24 cellular contexts compared by ENCODE assay signal in the genomic region with DNA sequence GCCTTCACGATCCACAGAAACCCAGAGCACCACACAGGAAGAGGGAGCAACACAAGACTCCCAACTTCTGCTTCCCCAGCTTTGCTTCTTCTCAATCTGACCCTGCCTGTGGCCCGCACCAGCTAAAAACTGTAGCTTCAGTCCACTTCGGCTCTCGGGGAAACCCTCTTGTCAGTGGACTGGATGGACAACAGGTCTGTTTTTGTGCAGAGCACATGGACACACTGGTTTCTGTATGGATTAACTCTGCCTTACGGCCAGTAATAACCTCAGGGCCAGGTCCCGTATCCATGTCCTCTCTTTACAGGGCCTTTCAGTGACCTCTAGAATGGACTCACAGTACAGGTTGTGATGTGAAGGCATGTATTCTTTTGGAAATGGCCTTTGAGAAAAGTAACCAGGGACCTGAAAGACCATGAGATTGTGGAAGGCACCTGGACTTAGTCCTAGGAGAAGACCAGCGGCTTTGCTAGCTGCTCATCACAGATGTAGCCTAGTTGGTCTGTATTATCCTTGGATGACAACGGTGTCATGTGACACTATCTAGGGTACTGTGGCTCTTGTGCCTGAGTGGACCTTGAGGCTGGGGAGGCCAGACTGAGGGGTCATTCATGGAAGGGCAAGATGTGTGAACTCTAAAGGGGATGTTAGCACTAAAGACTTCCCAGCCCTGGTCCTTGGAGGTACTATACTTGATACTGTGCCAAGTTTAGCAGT. TPM values are rescaled to one million over a fixed set of nuclear protein-coding genes. Genes with fewer than 3 reads are reported as not detected.
DNase-seq lines count a peak whose midpoint lies in the region; ATAC-seq, FAIRE-seq and TF ChIP-seq lines count a peak whose summit lies in the region.
"Had no signal": no experiment of that assay in that cellular context is flagged by ENCODE, and none has a peak within 500 bp of the region (broad histone marks: within the 10 kb centered on the region; RNA-seq: fewer than 3 reads in every experiment).

No MANE protein-coding gene starts in this region.

- peak overlapping the region; percentile 51 for H3K27ac Mint-ChIP-seq in activated naive CD8-positive, alpha-beta T cell treated with anti-CD3 and anti-CD28 coated beads, Interleukin-2, amount 50 U/mL, for 24 hours
- H3K27ac Mint-ChIP-seq in stimulated activated naive CD8-positive, alpha-beta T cell treated with anti-CD3 and anti-CD28 coated beads, Interleukin-15, Interleukin-2, amounts not matched to agents 100 ng/mL and 50 ng/mL, for 24 hours: peak overlapping the region; percentile 43
- H3K27ac Mint-ChIP-seq: activated T-cell treated with anti-CD3 and anti-CD28 coated beads, Interleukin-2, amount 50 U/mL, for 72 hours had no signal

- H3K4me1 Mint-ChIP-seq in activated naive CD8-positive, alpha-beta T cell treated with anti-CD3 and anti-CD28 coated beads, Interleukin-2, amount 50 U/mL, for 24 hours: peaks cover 5% of the 10 kb centered on the region
- H3K4me1 Mint-ChIP-seq in stimulated activated naive CD8-positive, alpha-beta T cell treated with anti-CD3 and anti-CD28 coated beads, Interleukin-15, Interleukin-2, amounts not matched to agents 100 ng/mL and 50 ng/mL, for 24 hours (ENCODE audit: low read depth): peaks cover 4% of the 10 kb centered on the region

- peak overlapping the region; percentile 6 for H3K27ac ChIP-seq in cardiac muscle cell
- H3K27ac ChIP-seq: C4-2B, thoracic aorta, vagina had no signal

- H3K36me3 Mint-ChIP-seq in activated naive CD8-positive, alpha-beta T cell treated with anti-CD3 and anti-CD28 coated beads, Interleukin-2, amount 50 U/mL, for 24 hours (ENCODE audit: low read depth): peaks cover 61% of the 10 kb centered on the region
- H3K36me3 Mint-ChIP-seq in stimulated activated naive CD8-positive, alpha-beta T cell treated with anti-CD3 and anti-CD28 coated beads, Interleukin-15, Interleukin-2, amounts not matched to agents 100 ng/mL and 50 ng/mL, for 24 hours (ENCODE audit: low read depth): peaks cover 58% of the 10 kb centered on the region

- no peaks in the 10 kb centered on the region for H3K9me3 ChIP-seq in cardiac muscle cell (ENCODE audit: low read depth)
- H3K9me3 ChIP-seq: MG63, thoracic aorta, vagina had no signal

- FAIRE-seq in GM12891 (lab: Jason Lieb, UNC): no peak

- intact Hi-C loops in left cardiac atrium (cut with DNase I): no loop called here

- no peak overlapping the region for H3K4me3 Mint-ChIP-seq in activated naive CD8-positive, alpha-beta T cell treated with anti-CD3 and anti-CD28 coated beads, Interleukin-2, amount 50 U/mL, for 24 hours
- H3K4me3 Mint-ChIP-seq in stimulated activated naive CD8-positive, alpha-beta T cell treated with anti-CD3 and anti-CD28 coated beads, Interleukin-15, Interleukin-2, amounts not matched to agents 100 ng/mL and 50 ng/mL, for 24 hours: no peak overlapping the region
- H3K4me3 Mint-ChIP-seq: activated T-cell treated with anti-CD3 and anti-CD28 coated beads, Interleukin-2, amount 50 U/mL, for 72 hours had no signal

- no peak for TF ChIP-seq CTCF in cardiac muscle cell (IDR thresholded peaks at IDR 0.05; ENCODE audit: low read depth, low read length)

- no peaks in the 10 kb centered on the region for H3K27me3 ChIP-seq in cardiac muscle cell
- H3K27me3 ChIP-seq: MG63, vagina had no signal

- DNase-seq in cardiac muscle cell (ENCODE audit: low read depth in 1 of 2, low spot score in 1 of 2) (no peak), left cardiac atrium (no peak), GM12891 (ENCODE audit: insufficient read length, low spot score) (no peak), SW480 (ENCODE audit: low spot score) (no peak), activated gamma-delta T cell (lab: John Stamatoyannopoulos, UW) (no peak)
- no peak for DNase-seq in activated naive CD8-positive, alpha-beta T cell treated with anti-CD3 and anti-CD28 coated beads, Interleukin-2, amount 50 U/mL, for 24 hours
- DNase-seq: activated CD4-positive, CD25-positive, alpha-beta regulatory T cell treated with anti-CD3 and anti-CD28 coated beads, Interleukin-2, amount 50 U/mL, for 72 hours; activated T-cell treated with anti-CD3 and anti-CD28 coated beads, Interleukin-2, amount 50 U/mL, for 72 hours; effector CD4-positive, alpha-beta T cell; left colon; MG63; NCI-H1417; NCI-H446; occipital lobe; SHP77; stimulated activated CD4-positive, alpha-beta T cell treated with anti-CD3 and anti-CD28 coated beads, Interleukin-2, amount 100 ng/mL, for 24 hours; SW 1271 had no signal

- peaks cover 75% of the 10 kb centered on the region for H3K36me3 ChIP-seq in cardiac muscle cell

- no peak overlapping the region for H3K4me3 ChIP-seq in cardiac muscle cell
- H3K4me3 ChIP-seq: MG63, smooth muscle cell, thoracic aorta, vagina had no signal

- peaks cover 6% of the 10 kb centered on the region for H3K4me1 ChIP-seq in cardiac muscle cell (ENCODE audit: low read depth)

- no peak for TF ChIP-seq POLR2A in GM12891 (IDR thresholded peaks at IDR 0.05; ENCODE audit: low read depth, low read length)

- no peaks in the 10 kb centered on the region for H3K9me3 Mint-ChIP-seq in activated naive CD8-positive, alpha-beta T cell treated with anti-CD3 and anti-CD28 coated beads, Interleukin-2, amount 50 U/mL, for 24 hours
- no peaks in the 10 kb centered on the region for H3K9me3 Mint-ChIP-seq in stimulated activated naive CD8-positive, alpha-beta T cell treated with anti-CD3 and anti-CD28 coated beads, Interleukin-15, Interleukin-2, amounts not matched to agents 100 ng/mL and 50 ng/mL, for 24 hours
- H3K9me3 Mint-ChIP-seq: activated T-cell treated with anti-CD3 and anti-CD28 coated beads, Interleukin-2, amount 50 U/mL, for 72 hours had no signal

- ATAC-seq in left cardiac atrium (no peak), GM21576 (IDR thresholded peaks at IDR 0.05; ENCODE audit: unreplicated experiment) (no peak)
- ATAC-seq in activated naive CD8-positive, alpha-beta T cell treated with anti-CD3 and anti-CD28 coated beads, Interleukin-2, amount 50 U/mL, for 24 hours: no peak
- ATAC-seq: left colon had no signal

- no peaks in the 10 kb centered on the region for H3K27me3 Mint-ChIP-seq in activated naive CD8-positive, alpha-beta T cell treated with anti-CD3 and anti-CD28 coated beads, Interleukin-2, amount 50 U/mL, for 24 hours
- H3K27me3 Mint-ChIP-seq in stimulated activated naive CD8-positive, alpha-beta T cell treated with anti-CD3 and anti-CD28 coated beads, Interleukin-15, Interleukin-2, amounts not matched to agents 100 ng/mL and 50 ng/mL, for 24 hours: no peaks in the 10 kb centered on the region

TF ChIP-seq in GM12891, 5 proteins besides CTCF, POLR2A, EP300 and RAD21:
- TF ChIP-seq POU2F2 (IDR thresholded peaks at IDR 0.05; ENCODE audit: low read depth, low read length) (peak; percentile 43; the same call in 1 of the 2 replicates), SPI1 (IDR thresholded peaks at IDR 0.05; ENCODE audit: low read depth, low read length) (no peak), PAX5 (IDR thresholded peaks at IDR 0.05; ENCODE audit: insufficient read depth, low read length, severe bottlenecking) (no peak), POLR2AphosphoS5 (IDR thresholded peaks at IDR 0.05; ENCODE audit: low read depth, low read length) (peak; percentile 43), TAF1 (IDR thresholded peaks at IDR 0.05; ENCODE audit: low read depth, low read length) (no peak)

RNA-seq across cellular contexts. Expression of a gene that starts 5.8 kb away (rescaled TPM):
- total RNA-seq in cardiac muscle cell (20.7 and 28.6 TPM in 2 replicates), left cardiac atrium (10 to 100 TPM; 17.8 to 28.3 TPM)
- 27.9 and 38.8 TPM in 2 replicates for polyA plus RNA-seq in cardiac muscle cell
- polyA plus RNA-seq in GM12891 (2012; ENCODE audit: low read depth, missing spikeins): 52.9 TPM

RNA-seq across cellular contexts. Expression of a gene that starts 6.0 kb away (rescaled TPM):
- total RNA-seq in cardiac muscle cell (145 and 195 TPM in 2 replicates), left cardiac atrium (10 to 100 TPM; 64.4 to 73.5 TPM)
- polyA plus RNA-seq in cardiac muscle cell: 123 and 134 TPM in 2 replicates
- 45.0 TPM for polyA plus RNA-seq in GM12891 (2012; ENCODE audit: low read depth, missing spikeins)

RNA-seq across cellular contexts. Expression of a gene that starts 12.6 kb away (rescaled TPM):
- total RNA-seq in cardiac muscle cell: 3.3 and 3.4 TPM in 2 replicates
- polyA plus RNA-seq in cardiac muscle cell: 2.9 and 4.6 TPM in 2 replicates
- 1 to 10 TPM in 1 of 2 donors, under 1 TPM in 1; 0.50 to 1.2 TPM for total RNA-seq in left cardiac atrium
- polyA plus RNA-seq in GM12891 (2012; ENCODE audit: low read depth, missing spikeins): not detected
- total RNA-seq: epithelial cell of proximal tubule, vagina had no signal

RNA-seq across cellular contexts. Expression of a gene that starts 45.3 kb away (rescaled TPM):
- total RNA-seq in cardiac muscle cell (24.7 and 31.2 TPM in 2 replicates), left cardiac atrium (10 to 100 TPM; 17.4 to 18.3 TPM)
- 23.1 and 25.8 TPM in 2 replicates for polyA plus RNA-seq in cardiac muscle cell
- 12.6 TPM for polyA plus RNA-seq in GM12891 (2012; ENCODE audit: low read depth, missing spikeins)

RNA-seq across cellular contexts. Expression of a gene that starts 53.1 kb away (rescaled TPM):
- total RNA-seq in cardiac muscle cell: 29.5 and 31.3 TPM in 2 replicates
- 29.4 and 51.8 TPM in 2 replicates for polyA plus RNA-seq in cardiac muscle cell
- total RNA-seq in left cardiac atrium: 10 to 100 TPM; 13.3 to 19.9 TPM
- polyA plus RNA-seq in GM12891 (2012; ENCODE audit: low read depth, missing spikeins): 18.6 TPM
